Comparison of ENCODE assay signal across 8 cellular contexts in the genomic region with DNA sequence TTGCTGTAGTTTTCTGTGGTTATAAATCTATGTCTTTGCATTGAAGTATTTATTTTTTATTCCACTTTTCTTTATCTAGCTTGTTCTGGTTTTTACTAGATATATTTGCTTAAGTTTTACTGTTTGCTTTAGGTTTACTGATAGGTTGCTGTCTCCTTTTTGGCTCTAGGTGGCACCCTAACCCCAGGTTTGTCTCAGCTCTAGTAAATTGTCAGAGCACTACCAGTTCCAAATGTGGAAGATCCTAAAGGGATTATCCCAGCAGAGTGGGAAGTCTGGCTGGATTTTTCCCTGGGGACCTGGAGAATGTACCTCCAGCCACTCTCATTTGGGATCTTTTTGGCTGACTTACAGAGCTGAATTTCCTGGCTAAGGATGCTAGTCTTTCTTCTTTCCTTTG.
DNase-seq lines count a peak whose midpoint lies in the region; ATAC-seq and TF ChIP-seq lines count a peak whose summit lies in the region.

No MANE protein-coding gene starts in this region.

- H3K36me3 Mint-ChIP-seq in activated T-cell treated with anti-CD3 and anti-CD28 coated beads, Interleukin-2, amount 50 U/mL, for 72 hours (ENCODE audit: insufficient read depth in 2 of 2): no peaks in the 10 kb centered on the region

- no peaks in the 10 kb centered on the region for H3K36me3 ChIP-seq in gastroesophageal sphincter

- no peak overlapping the region for H3K27ac Mint-ChIP-seq in activated T-cell treated with anti-CD3 and anti-CD28 coated beads, Interleukin-2, amount 50 U/mL, for 72 hours

- H3K9me3 ChIP-seq in gastroesophageal sphincter: no peaks in the 10 kb centered on the region

- peak in 3 of 4 experiments; percentile 29 to 60 (median 33) for TF ChIP-seq CTCF in gastroesophageal sphincter (IDR thresholded peaks at IDR 0.05)

- H3K4me1 ChIP-seq in gastroesophageal sphincter: no peaks in the 10 kb centered on the region

- TF ChIP-seq EP300 in gastroesophageal sphincter (IDR thresholded peaks at IDR 0.05): no peak

- no peak for TF ChIP-seq POLR2A in gastroesophageal sphincter (IDR thresholded peaks at IDR 0.05)

- H3K27ac ChIP-seq in gastroesophageal sphincter: no peak overlapping the region

- H3K27me3 ChIP-seq in gastroesophageal sphincter: no peaks in the 10 kb centered on the region

- peaks cover 33% of the 10 kb centered on the region for H3K27me3 Mint-ChIP-seq in activated T-cell treated with anti-CD3 and anti-CD28 coated beads, Interleukin-2, amount 50 U/mL, for 72 hours (ENCODE audit: low read depth)

- no peak overlapping the region for H3K4me3 Mint-ChIP-seq in activated T-cell treated with anti-CD3 and anti-CD28 coated beads, Interleukin-2, amount 50 U/mL, for 72 hours

- H3K4me3 ChIP-seq in gastroesophageal sphincter: no peak overlapping the region

- no peaks in the 10 kb centered on the region for H3K4me1 Mint-ChIP-seq in activated T-cell treated with anti-CD3 and anti-CD28 coated beads, Interleukin-2, amount 50 U/mL, for 72 hours (ENCODE audit: low read depth)

- DNase-seq in activated T-cell treated with anti-CD3 and anti-CD28 coated beads for 24 hours (ENCODE audit: low read depth) (peak; percentile 23), NCI-H69 (lab: John Stamatoyannopoulos, UW) (peak; percentile 25), renal cortical epithelial cell (ENCODE audit: low read depth) (peak; percentile 36)
- DNase-seq in activated T-cell treated with anti-CD3 and anti-CD28 coated beads, Interleukin-2, amount 50 U/mL, for 1 hour: no peak
- peak; percentile 21 to 33 for DNase-seq in activated T-cell treated with anti-CD3 and anti-CD28 coated beads, Interleukin-2, amount 50 U/mL, for 72 hours

- H3K9me3 Mint-ChIP-seq in activated T-cell treated with anti-CD3 and anti-CD28 coated beads, Interleukin-2, amount 50 U/mL, for 72 hours: no peaks in the 10 kb centered on the region

- ATAC-seq in HG02798 (IDR thresholded peaks at IDR 0.05; ENCODE audit: poor library complexity, unreplicated experiment) (peak; percentile 66), gastroesophageal sphincter (no peak), HG03571 (IDR thresholded peaks at IDR 0.05; ENCODE audit: unreplicated experiment) (no peak)
- no peak for ATAC-seq in activated T-cell treated with anti-CD3 and anti-CD28 coated beads, Interleukin-2, amount 50 U/mL, for 72 hours (replicated peaks in 1 of 2)
